ENCODE assay signal across 14 cellular contexts in the genomic region with DNA sequence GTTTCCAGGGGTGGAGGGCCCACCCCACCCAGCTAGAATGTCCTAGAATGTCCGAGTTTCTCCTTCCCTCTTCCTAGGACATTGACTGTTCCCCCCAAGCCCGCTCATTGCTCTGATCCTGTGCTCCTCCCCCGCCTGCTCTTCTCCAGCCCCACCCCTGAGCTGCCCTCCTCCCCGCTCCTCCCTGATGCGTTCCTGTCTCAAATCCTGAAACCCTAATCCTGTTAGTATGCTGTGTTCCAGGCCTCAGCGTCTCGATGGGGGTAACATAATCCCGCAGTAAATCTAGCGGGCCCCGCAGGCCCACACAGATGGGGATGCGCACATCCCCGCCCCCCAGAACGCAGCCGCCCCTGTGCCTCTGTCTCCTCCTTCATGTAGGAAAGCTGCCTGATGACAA. TPM values are rescaled to one million over a fixed set of nuclear protein-coding genes. Genes with fewer than 3 reads are reported as not detected.
DNase-seq lines count a peak whose midpoint lies in the region; ATAC-seq and TF ChIP-seq lines count a peak whose summit lies in the region.
"Had no signal": no experiment of that assay in that cellular context is flagged by ENCODE, and none has a peak within 500 bp of the region (broad histone marks: within the 10 kb centered on the region; RNA-seq: fewer than 3 reads in every experiment).

No MANE protein-coding gene starts in this region.

- peaks cover 6% of the 10 kb centered on the region for H3F3A ChIP-seq in neural progenitor cell (ENCODE audit: low read depth)

- no peak overlapping the region for H3K4me3 ChIP-seq in esophagus (ENCODE audit: low read depth in 1 of 2, low read length in 2 of 2)
- no peak overlapping the region for H3K4me3 ChIP-seq in neural progenitor cell
- H3K4me3 ChIP-seq in urinary bladder (ENCODE audit: low read depth, low read length), result no peak overlapping the region

- H3K4me2 ChIP-seq in neural progenitor cell, result peak overlapping the region; percentile 48

- H3K4me3 Mint-ChIP-seq in neural progenitor cell, result no peak overlapping the region
- H3K4me3 Mint-ChIP-seq in stimulated activated naive CD8-positive, alpha-beta T cell treated with anti-CD3 and anti-CD28 coated beads, Interleukin-15, amount 100 ng/mL, for 72 hours, result no peak overlapping the region
- H3K4me3 Mint-ChIP-seq: activated naive CD8-positive, alpha-beta T cell treated with anti-CD3 and anti-CD28 coated beads, Interleukin-2, amount 10 ng/mL, durations not matched to agents 7 days and 5 days; CD4-positive, CD25-positive, alpha-beta regulatory T cell; memory B cell; T-cell had no signal

- H3K36me3 ChIP-seq in esophagus (ENCODE audit: control insufficient read depth in 2 of 2, insufficient read depth in 2 of 2, low read length in 1 of 2) (peaks cover 2 to 4% of the 10 kb centered on the region in 2 donors), neural progenitor cell (no peaks in the 10 kb centered on the region), urinary bladder (ENCODE audit: insufficient read depth) (no peaks in the 10 kb centered on the region)

- ATAC-seq in stimulated activated naive CD8-positive, alpha-beta T cell treated with anti-CD3 and anti-CD28 coated beads, Interleukin-15, amount 100 ng/mL, for 72 hours, result no peak
- no peak for ATAC-seq in GM21381 (IDR thresholded peaks at IDR 0.05; ENCODE audit: unreplicated experiment)
- ATAC-seq: T-cell had no signal

- H3K36me3 Mint-ChIP-seq in neural progenitor cell, result peaks cover 6% of the 10 kb centered on the region
- H3K36me3 Mint-ChIP-seq: activated naive CD8-positive, alpha-beta T cell treated with anti-CD3 and anti-CD28 coated beads, Interleukin-2, amount 10 ng/mL, durations not matched to agents 7 days and 5 days; CD4-positive, CD25-positive, alpha-beta regulatory T cell; memory B cell; T-cell had no signal

- DNase-seq in NCI-H524 (lab: John Stamatoyannopoulos, UW), result peak; percentile 85 to 92
- peak; percentile 84 for DNase-seq in neural progenitor cell (ENCODE audit: low spot score)
- no peak for DNase-seq in stimulated activated naive CD8-positive, alpha-beta T cell treated with anti-CD3 and anti-CD28 coated beads, Interleukin-15, amount 100 ng/mL, for 72 hours
- DNase-seq in NCI-H1694 (lab: John Stamatoyannopoulos, UW), result no peak
- no peak for DNase-seq in SHP77 (lab: John Stamatoyannopoulos, UW)
- DNase-seq: activated CD4-positive, alpha-beta T cell treated with anti-CD3 and anti-CD28 coated beads for 1 hour; activated naive CD8-positive, alpha-beta T cell treated with anti-CD3 and anti-CD28 coated beads, Interleukin-2, amount 10 ng/mL, durations not matched to agents 7 days and 5 days; CD4-positive, CD25-positive, alpha-beta regulatory T cell; NCI-H1105 treated with DMSO at 0.1 percent for 48 hours; T-cell had no signal

- H3K4me1 ChIP-seq in esophagus (ENCODE audit: control insufficient read depth in 2 of 2, insufficient read depth in 2 of 2, low read length in 1 of 2), result no peaks in the 10 kb centered on the region
- peaks cover 51% of the 10 kb centered on the region for H3K4me1 ChIP-seq in neural progenitor cell
- peaks cover 2% of the 10 kb centered on the region for H3K4me1 ChIP-seq in urinary bladder (ENCODE audit: insufficient read depth)

- no peak overlapping the region for H3K9ac ChIP-seq in neural progenitor cell

- H3K9me3 ChIP-seq in esophagus (ENCODE audit: control insufficient read depth in 2 of 2, insufficient read depth in 1 of 2, low read depth in 1 of 2, low read length in 1 of 2) (no peaks in the 10 kb centered on the region), neural progenitor cell (ENCODE audit: low read depth) (no peaks in the 10 kb centered on the region)

- H4K20me1 ChIP-seq in neural progenitor cell (ENCODE audit: low read depth), result no peaks in the 10 kb centered on the region

- WGBS in esophagus, 2 donors, result 76 to 88% methylated on average over 14 of the region's 14 CpGs
- 33% methylated on average over 14 of the region's 14 CpGs for WGBS in urinary bladder

- H3K27me3 ChIP-seq in esophagus (ENCODE audit: control insufficient read depth in 1 of 2, insufficient read depth in 2 of 2, low read length in 2 of 2), result no peaks in the 10 kb centered on the region
- H3K27me3 ChIP-seq in neural progenitor cell, result no peaks in the 10 kb centered on the region

- no peaks in the 10 kb centered on the region for H3K79me2 ChIP-seq in neural progenitor cell (ENCODE audit: low read depth)

- H3K4me1 Mint-ChIP-seq in neural progenitor cell, result peaks cover 46% of the 10 kb centered on the region
- no peaks in the 10 kb centered on the region for H3K4me1 Mint-ChIP-seq in stimulated activated naive CD8-positive, alpha-beta T cell treated with anti-CD3 and anti-CD28 coated beads, Interleukin-15, amount 100 ng/mL, for 72 hours
- H3K4me1 Mint-ChIP-seq: activated naive CD8-positive, alpha-beta T cell treated with anti-CD3 and anti-CD28 coated beads, Interleukin-2, amount 10 ng/mL, durations not matched to agents 7 days and 5 days; CD4-positive, CD25-positive, alpha-beta regulatory T cell; T-cell had no signal

- peaks cover 11% of the 10 kb centered on the region for H3K27me3 Mint-ChIP-seq in neural progenitor cell (ENCODE audit: insufficient read depth, low read depth)
- peaks cover 15% of the 10 kb centered on the region for H3K27me3 Mint-ChIP-seq in stimulated activated naive CD8-positive, alpha-beta T cell treated with anti-CD3 and anti-CD28 coated beads, Interleukin-15, amount 100 ng/mL, for 72 hours
- H3K27me3 Mint-ChIP-seq: CD4-positive, CD25-positive, alpha-beta regulatory T cell had no signal

- no peak for TF ChIP-seq CTCF in neural progenitor cell (IDR thresholded peaks at IDR 0.05)

- H3K27ac Mint-ChIP-seq in neural progenitor cell, result no peak overlapping the region
- peak overlapping the region in 1 of 2 donors; percentile 12 for H3K27ac Mint-ChIP-seq in stimulated activated naive CD8-positive, alpha-beta T cell treated with anti-CD3 and anti-CD28 coated beads, Interleukin-15, amount 100 ng/mL, for 72 hours
- H3K27ac Mint-ChIP-seq: activated naive CD8-positive, alpha-beta T cell treated with anti-CD3 and anti-CD28 coated beads, Interleukin-2, amount 10 ng/mL, durations not matched to agents 7 days and 5 days; CD4-positive, CD25-positive, alpha-beta regulatory T cell; memory B cell; T-cell had no signal

- no peaks in the 10 kb centered on the region for H3K9me3 Mint-ChIP-seq in neural progenitor cell
- H3K9me3 Mint-ChIP-seq in stimulated activated naive CD8-positive, alpha-beta T cell treated with anti-CD3 and anti-CD28 coated beads, Interleukin-15, amount 100 ng/mL, for 72 hours, result no peaks in the 10 kb centered on the region
- H3K9me3 Mint-ChIP-seq: activated naive CD8-positive, alpha-beta T cell treated with anti-CD3 and anti-CD28 coated beads, Interleukin-2, amount 10 ng/mL, durations not matched to agents 7 days and 5 days; CD4-positive, CD25-positive, alpha-beta regulatory T cell; memory B cell; T-cell had no signal

- no peak overlapping the region for H2AFZ ChIP-seq in neural progenitor cell (replicated peaks)

- H3K27ac ChIP-seq in esophagus (ENCODE audit: low read depth in 2 of 2, low read length in 1 of 2) (peak overlapping the region; percentile 28 to 58), neural progenitor cell (no peak overlapping the region), urinary bladder (ENCODE audit: low read depth) (peak overlapping the region; percentile 70)

RNA-seq across cellular contexts. Expression of a gene that starts 51.3 kb away (rescaled TPM):
- polyA plus RNA-seq in esophagus (10 to 100 TPM in 1 of 2 donors, 1 to 10 TPM in 1; 6.9 to 11.1 TPM), urinary bladder (74.4 TPM)
- total RNA-seq in neural progenitor cell (ENCODE audit: low replicate concordance) (27.8 and 32.0 TPM in 2 replicates), urinary bladder (101 TPM)
- total RNA-seq: CD4-positive, CD25-positive, alpha-beta regulatory T cell had no signal

Comparison
In these comparisons a context has a peak if more than half of its experiments do, and no peak if none do; other contexts are left out.
1. DNase-seq: peak in NCI-H524 (2 of 2) and neural progenitor cell (single experiment); none in stimulated activated naive CD8-positive, alpha-beta T cell treated with anti-CD3 and anti-CD28 coated beads, Interleukin-15, amount 100 ng/mL, for 72 hours (0 of 2), NCI-H1694 (single experiment) and SHP77 (0 of 2).